7 cellular contexts compared by ENCODE assay signal in the genomic region with DNA sequence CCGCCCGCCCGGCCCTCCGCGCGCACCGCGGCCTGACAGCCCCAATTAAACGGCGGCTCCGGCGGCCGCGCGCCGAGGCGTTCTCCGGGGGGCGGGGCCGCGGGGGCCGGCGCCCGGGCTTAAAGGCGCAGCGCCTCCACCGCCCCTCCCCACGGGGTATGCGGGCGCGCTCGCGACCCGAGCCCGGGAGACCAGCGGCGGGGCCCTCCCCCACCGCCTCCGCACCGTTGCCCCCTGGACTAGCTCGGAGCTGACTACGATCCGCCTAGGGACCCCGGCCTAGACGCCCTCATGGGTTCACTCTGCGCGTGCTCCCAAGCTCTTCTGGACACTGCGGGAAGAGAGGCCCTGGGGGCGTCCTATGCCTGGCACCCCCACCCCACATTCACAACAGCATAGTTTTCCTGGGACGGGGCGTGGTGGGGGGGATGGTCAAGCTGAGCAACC. TPM values are rescaled to one million over a fixed set of nuclear protein-coding genes. Genes with fewer than 3 reads are reported as not detected.
A peak's percentile ranks its signal among the peaks of the same experiment; 100 is the strongest.
DNase-seq lines count a peak whose midpoint lies in the region; ATAC-seq lines count a peak whose summit lies in the region.

A gene with protein sequence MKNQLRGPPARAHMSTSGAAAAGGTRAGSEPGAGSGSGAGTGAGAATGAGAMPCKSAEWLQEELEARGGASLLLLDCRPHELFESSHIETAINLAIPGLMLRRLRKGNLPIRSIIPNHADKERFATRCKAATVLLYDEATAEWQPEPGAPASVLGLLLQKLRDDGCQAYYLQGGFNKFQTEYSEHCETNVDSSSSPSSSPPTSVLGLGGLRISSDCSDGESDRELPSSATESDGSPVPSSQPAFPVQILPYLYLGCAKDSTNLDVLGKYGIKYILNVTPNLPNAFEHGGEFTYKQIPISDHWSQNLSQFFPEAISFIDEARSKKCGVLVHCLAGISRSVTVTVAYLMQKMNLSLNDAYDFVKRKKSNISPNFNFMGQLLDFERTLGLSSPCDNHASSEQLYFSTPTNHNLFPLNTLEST (minus strand): TSS at position 51 of the 447 bp plus-strand sequence. CDS start 205 bp downstream, outside the sequence.

- peak within 1 kb of the TSS; percentile 31 for H2BK5ac ChIP-seq in mesenchymal stem cell (ENCODE audit: low read depth, low read length, poor library complexity, severe bottlenecking)

- peak within 1 kb of the TSS; percentile 74 to 81 for H3K18ac ChIP-seq in mesenchymal stem cell (ENCODE audit: low read depth in 1 of 2, low read length in 2 of 2)

- no peaks in the 10 kb centered on the region for H3K79me1 ChIP-seq in mesenchymal stem cell (replicated peaks; ENCODE audit: low read length, poor library complexity, severe bottlenecking)

- H3K23ac ChIP-seq in mesenchymal stem cell (ENCODE audit: low read length in 2 of 2) = peak within 1 kb of the TSS in 1 of 2 experiments; percentile 84

- peaks cover 36% of the 10 kb centered on the region for H3K4me1 Mint-ChIP-seq in activated CD4-positive, alpha-beta memory T cell treated with anti-CD3 and anti-CD28 coated beads, Interleukin-2, amount 10 ng/mL, durations not matched to agents 7 days and 5 days

- ATAC-seq in GM18517 (IDR thresholded peaks at IDR 0.05; ENCODE audit: unreplicated experiment) (peak; percentile 0), HG02884 (IDR thresholded peaks at IDR 0.05; ENCODE audit: unreplicated experiment) (peak; percentile 20)

- H3K27me3 Mint-ChIP-seq in activated CD4-positive, alpha-beta memory T cell treated with anti-CD3 and anti-CD28 coated beads, Interleukin-2, amount 10 ng/mL, durations not matched to agents 7 days and 5 days = no peaks in the 10 kb centered on the region

- no peak within 1 kb of the TSS for H2AK5ac ChIP-seq in mesenchymal stem cell (ENCODE audit: low read length, severe bottlenecking)

- H3K27me3 ChIP-seq in mesenchymal stem cell (ENCODE audit: control insufficient read depth in 1 of 2, insufficient read depth in 1 of 2, low read length in 2 of 2) = no peaks in the 10 kb centered on the region

- H3K14ac ChIP-seq in mesenchymal stem cell (ENCODE audit: low read length in 2 of 2) = peak within 1 kb of the TSS in 1 of 2 experiments; percentile 82

- H2AFZ ChIP-seq in mesenchymal stem cell (ENCODE audit: low read depth, low read length) = peak within 1 kb of the TSS; percentile 90

- peak within 1 kb of the TSS; percentile 94 for H3K9ac ChIP-seq in mesenchymal stem cell (ENCODE audit: low read length)

- POLR2A ChIA-PET in activated CD4-positive, alpha-beta memory T cell treated with anti-CD3 and anti-CD28 coated beads, Interleukin-2, amount 10 ng/mL, durations not matched to agents 7 days and 5 days (lab: Charles Lee) = interaction anchor here (0.6 to 6.6 kb wide), 22 partner anchors 9 to 356 kb away, joined by 3 to 46 read pairs (median 4); a partner anchor contains a TSS

- H3K27ac ChIP-seq in mesenchymal stem cell (ENCODE audit: low read length, poor library complexity, severe bottlenecking) = peak within 1 kb of the TSS; percentile 66

- H4K91ac ChIP-seq in mesenchymal stem cell (ENCODE audit: low read length) = peak within 1 kb of the TSS; percentile 77

- H3K9me3 Mint-ChIP-seq in activated CD4-positive, alpha-beta memory T cell treated with anti-CD3 and anti-CD28 coated beads, Interleukin-2, amount 10 ng/mL, durations not matched to agents 7 days and 5 days = no peaks in the 10 kb centered on the region

- no peaks in the 10 kb centered on the region for H3K9me3 ChIP-seq in mesenchymal stem cell (ENCODE audit: control insufficient read depth, low read length)

- peak within 1 kb of the TSS; percentile 83 to 91 for H3K4ac ChIP-seq in mesenchymal stem cell (ENCODE audit: low read depth in 1 of 2, low read length in 2 of 2)

- peak within 1 kb of the TSS; percentile 71 for H2BK15ac ChIP-seq in mesenchymal stem cell (ENCODE audit: low read depth, poor library complexity, severe bottlenecking)

- H3K36me3 ChIP-seq in mesenchymal stem cell (ENCODE audit: control insufficient read depth in 1 of 2, insufficient read depth in 2 of 2, low read depth in 1 of 2, low read length in 2 of 2) = peaks cover 18 to 27% of the 10 kb centered on the region in 2 experiments

- peak within 1 kb of the TSS; percentile 90 for H4K8ac ChIP-seq in mesenchymal stem cell (ENCODE audit: low read length)

- 0% methylated on average over 29 of the region's 51 CpGs for WGBS in mesenchymal stem cell

- peak within 1 kb of the TSS; percentile 87 for H3K27ac Mint-ChIP-seq in activated CD4-positive, alpha-beta memory T cell treated with anti-CD3 and anti-CD28 coated beads, Interleukin-2, amount 10 ng/mL, durations not matched to agents 7 days and 5 days

- H3K4me1 ChIP-seq in mesenchymal stem cell (ENCODE audit: control insufficient read depth, insufficient read depth, low read depth, low read length) = peaks cover 44% of the 10 kb centered on the region

- peaks cover 32% of the 10 kb centered on the region for H3K36me3 Mint-ChIP-seq in activated CD4-positive, alpha-beta memory T cell treated with anti-CD3 and anti-CD28 coated beads, Interleukin-2, amount 10 ng/mL, durations not matched to agents 7 days and 5 days (ENCODE audit: low read depth)

- H2BK120ac ChIP-seq in mesenchymal stem cell (ENCODE audit: low read depth, low read length) = peak within 1 kb of the TSS; percentile 65

- CTCF ChIA-PET in activated CD4-positive, alpha-beta memory T cell treated with anti-CD3 and anti-CD28 coated beads, Interleukin-2, amount 10 ng/mL, durations not matched to agents 7 days and 5 days (lab: Charles Lee) = interaction anchor here (0.8 to 7.5 kb wide), 12 partner anchors 14 to 174 kb away, joined by 3 to 50 read pairs (median 5); a partner anchor contains a TSS

- H3K4me2 ChIP-seq in mesenchymal stem cell (ENCODE audit: low read length, poor library complexity, severe bottlenecking) = peak within 1 kb of the TSS; percentile 87

- DNase-seq in NCI-H460 (ENCODE audit: extremely low read depth, low read depth) (peak; percentile 53), mesenchymal stem cell (peak; percentile 72)
- peak; percentile 76 for DNase-seq in activated CD4-positive, alpha-beta memory T cell treated with anti-CD3 and anti-CD28 coated beads, Interleukin-2, amount 10 ng/mL, durations not matched to agents 7 days and 5 days
- peak; percentile 51 for DNase-seq in effector CD8-positive, alpha-beta T cell (lab: John Stamatoyannopoulos, UW)
- peak; percentile 40 for DNase-seq in stimulated activated CD8-positive, alpha-beta memory T cell treated with anti-CD3 and anti-CD28 coated beads, Interleukin-12 subunit alpha, Interleukin-12 subunit beta, amount 100 ng/mL, for 1 hour (ENCODE audit: low read depth)

- H3K4me3 ChIP-seq in mesenchymal stem cell (ENCODE audit: insufficient read depth in 1 of 2, low read depth in 1 of 2, low read length in 2 of 2) = peak within 1 kb of the TSS; percentile 85 to 94

- peak within 1 kb of the TSS; percentile 6 to 94 for H2BK12ac ChIP-seq in mesenchymal stem cell (ENCODE audit: low read length in 2 of 2)

- H3K4me3 Mint-ChIP-seq in activated CD4-positive, alpha-beta memory T cell treated with anti-CD3 and anti-CD28 coated beads, Interleukin-2, amount 10 ng/mL, durations not matched to agents 7 days and 5 days = peak within 1 kb of the TSS; percentile 87

RNA-seq across cellular contexts. Expression of the gene that starts here (rescaled TPM):
- total RNA-seq in NCI-H460 (2014; rRNA removed; shearing (Covaris generic)) = 10.9 and 11.3 TPM in 2 replicates
- polyA plus RNA-seq in NCI-H460 (2014; cell fraction: nucleus; rRNA removed) = 10.0 and 10.2 TPM in 2 replicates
- 10 to 100 TPM; 40.1 to 40.9 TPM for total RNA-seq in activated CD4-positive, alpha-beta memory T cell treated with anti-CD3 and anti-CD28 coated beads, Interleukin-2, amount 10 ng/mL, durations not matched to agents 7 days and 5 days
- polyA plus RNA-seq in mesenchymal stem cell (2013, experiment 1 of 2) = 30.5 TPM
- 30.2 TPM for polyA plus RNA-seq in mesenchymal stem cell (2013, experiment 2 of 2)

Comparison
In these comparisons a context has a peak if more than half of its experiments do, and no peak if none do; other contexts are left out.
1. Peak in every context shown above with its lines: DNase-seq, ATAC-seq, H3K4me3 ChIP-seq and H3K27ac ChIP-seq.